In the genomic region with DNA sequence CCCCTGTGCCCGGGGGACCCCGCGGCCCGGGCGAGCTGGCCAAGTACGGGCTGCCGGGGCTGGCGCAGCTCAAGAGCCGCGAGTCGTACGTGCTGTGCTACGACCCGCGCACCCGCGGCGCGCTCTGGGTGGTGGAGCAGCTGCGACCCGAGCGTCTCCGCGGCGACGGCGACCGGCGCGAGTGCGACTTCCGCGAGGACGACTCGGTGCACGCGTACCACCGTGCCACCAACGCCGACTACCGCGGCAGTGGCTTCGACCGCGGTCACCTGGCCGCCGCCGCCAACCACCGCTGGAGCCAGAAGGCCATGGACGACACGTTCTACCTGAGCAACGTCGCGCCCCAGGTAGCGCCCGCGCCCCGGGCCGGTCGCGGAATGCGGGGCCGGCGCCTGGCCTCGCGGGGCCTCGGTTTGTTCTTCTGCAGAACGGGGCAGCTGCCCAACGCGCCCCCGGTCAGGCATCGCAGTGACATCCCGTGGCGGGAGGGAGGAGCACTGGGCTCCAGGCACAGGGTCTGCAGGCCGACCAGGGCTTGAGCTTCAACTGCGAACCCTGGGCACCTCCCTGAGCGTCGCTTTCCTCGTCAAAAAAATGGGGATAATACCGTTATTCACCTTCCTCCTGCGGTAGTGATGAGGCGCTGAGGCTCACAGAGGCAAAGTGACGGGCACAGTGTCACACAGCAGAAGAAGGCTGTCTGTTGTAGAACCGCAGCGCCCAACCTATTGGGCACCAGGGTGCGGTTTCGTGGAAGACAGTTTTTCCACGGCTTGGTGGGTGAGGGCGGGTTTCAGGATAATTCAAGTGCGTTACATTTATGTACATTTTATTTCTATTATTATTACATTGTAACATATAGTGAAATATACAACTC, we compare ENCODE assay signal across 8 cellular contexts. TPM values are rescaled to one million over a fixed set of nuclear protein-coding genes. Genes with fewer than 3 reads are reported as not detected.
A peak's percentile ranks its signal among the peaks of the same experiment; 100 is the strongest.
DNase-seq lines count a peak whose midpoint lies in the region; ATAC-seq and TF ChIP-seq lines count a peak whose summit lies in the region.

No MANE protein-coding gene starts in this region.

- peak; percentile 59 for DNase-seq in NCI-H82 (lab: John Stamatoyannopoulos, UW)
- no peak for DNase-seq in NCI-H82 treated with DMSO at 0.1 percent for 48 hours (lab: John Stamatoyannopoulos, UW; ENCODE audit: unreplicated experiment)
- peak; percentile 48 for DNase-seq in NCI-H748 treated with DMSO at 0.1 percent for 48 hours (lab: John Stamatoyannopoulos, UW)
- DNase-seq in activated T-helper 9 cell treated with anti-CD3 and anti-CD28 coated beads, Interleukin-2, amount 50 U/mL, for 16 hours (ENCODE audit: low read depth) = peak; percentile 25
- DNase-seq in germinal center (ENCODE audit: low spot score) = peak; percentile 65
- no peak for DNase-seq in vagina (ENCODE audit: extremely low spot score in 2 of 2)

- H3K4me1 ChIP-seq in neutrophil (ENCODE audit: control insufficient read depth in 1 of 2, insufficient read depth in 1 of 2, low read depth in 1 of 2, low read length in 1 of 2) (peaks cover 11 to 14% of the 10 kb centered on the region in 2 experiments), vagina (peaks cover 14% of the 10 kb centered on the region)

- peak; percentile 25 for ATAC-seq in HG02970 (IDR thresholded peaks at IDR 0.05; ENCODE audit: low FRiP score, unreplicated experiment)

- H3K27me3 ChIP-seq in neutrophil (peaks cover 18% of the 10 kb centered on the region), vagina (no peaks in the 10 kb centered on the region)

- H3K27ac ChIP-seq in neutrophil (peak overlapping the region; percentile 61), vagina (peak overlapping the region; percentile 35)

- TF ChIP-seq POLR2A in vagina (IDR thresholded peaks at IDR 0.05) = no peak

- H3K9me3 ChIP-seq in neutrophil (no peaks in the 10 kb centered on the region), vagina (no peaks in the 10 kb centered on the region)

- TF ChIP-seq CTCF in neutrophil (IDR thresholded peaks at IDR 0.05) (no peak), vagina (IDR thresholded peaks at IDR 0.05) (no peak)

- H3K4me3 ChIP-seq in neutrophil (ENCODE audit: low read depth in 1 of 2, low read length in 1 of 2) (peak overlapping the region; percentile 81 to 85), vagina (peak overlapping the region; percentile 59 to 64)

- intact Hi-C loops in vagina (cut with DNase I) = no loop called here

- H3K36me3 ChIP-seq in neutrophil (peaks cover 27% of the 10 kb centered on the region), vagina (peaks cover 0 to 27% of the 10 kb centered on the region in 2 donors)

RNA-seq across cellular contexts. Expression of gene ENDOG, which starts 0.8 kb away (rescaled TPM):
- 28.2 TPM for total RNA-seq in vagina

RNA-seq across cellular contexts. Expression of gene SPOUT1, which starts 10.5 kb away (rescaled TPM):
- total RNA-seq in vagina = 48.6 TPM

RNA-seq across cellular contexts. Expression of gene TBC1D13, which starts 32.0 kb away (rescaled TPM):
- 11.0 TPM for total RNA-seq in vagina

RNA-seq across cellular contexts. Expression of gene ZER1, which starts 47.4 kb away (rescaled TPM):
- 54.8 TPM for total RNA-seq in vagina

Comparison
In these comparisons a context has a peak if more than half of its experiments do, and no peak if none do; other contexts are left out.
1. DNase-seq: peak in NCI-H82 (single experiment), NCI-H748 treated with DMSO at 0.1 percent for 48 hours (single experiment), activated T-helper 9 cell treated with anti-CD3 and anti-CD28 coated beads, Interleukin-2, amount 50 U/mL, for 16 hours (single experiment) and germinal center (single experiment); none in NCI-H82 treated with DMSO at 0.1 percent for 48 hours (single experiment) and vagina (0 of 2).